ENCODE assay signal across 10 cellular contexts in genomic region chr2:239291505-239292350, GRCh38.
DNase-seq lines count a peak whose midpoint lies in the region; ATAC-seq and TF ChIP-seq lines count a peak whose summit lies in the region.
"Had no signal": no experiment of that assay in that cellular context is flagged by ENCODE, and none has a peak within 500 bp of the region (broad histone marks: within the 10 kb centered on the region; RNA-seq: fewer than 3 reads in every experiment).

No MANE protein-coding gene starts in this region.

- no TSS peak for BruUV-seq in Calu3 (replicated peaks; lab: Mats Ljungman, UMichigan)

- no peak overlapping the region for H3K4me3 ChIP-seq in cardiac muscle cell
- no peak overlapping the region for H3K4me3 ChIP-seq in osteoblast (ENCODE audit: insufficient read depth, low read length)

- H3K79me2 ChIP-seq in osteoblast (ENCODE audit: insufficient read depth, low read length), result peaks cover 11% of the 10 kb centered on the region

- H3K4me1 Mint-ChIP-seq in Calu3 (ENCODE audit: low read depth, unreplicated experiment), result peaks cover 30% of the 10 kb centered on the region

- H3K4me1 ChIP-seq in cardiac muscle cell (ENCODE audit: low read depth), result peaks cover 34% of the 10 kb centered on the region
- peaks cover 13% of the 10 kb centered on the region for H3K4me1 ChIP-seq in osteoblast (ENCODE audit: insufficient read depth, low read length)

- H4K20me1 ChIP-seq in osteoblast (ENCODE audit: insufficient read depth, low read length), result peaks cover 4% of the 10 kb centered on the region

- no peak overlapping the region for H3K27ac Mint-ChIP-seq in Calu3 (ENCODE audit: unreplicated experiment)

- CTCF ChIA-PET in Calu3 (lab: Charles Lee), result interaction anchor here (1.2 kb wide), 1 partner anchor 11 kb away, joined by 3 read pairs; no protein-coding TSS in a partner anchor

- no peaks in the 10 kb centered on the region for H3K9me3 Mint-ChIP-seq in Calu3 (ENCODE audit: low read depth, unreplicated experiment)

- H3K9me3 ChIP-seq in cardiac muscle cell (ENCODE audit: low read depth), result no peaks in the 10 kb centered on the region
- H3K9me3 ChIP-seq in osteoblast (ENCODE audit: low read depth, low read length), result no peaks in the 10 kb centered on the region

- TF ChIP-seq CTCF in cardiac muscle cell (IDR thresholded peaks at IDR 0.05; ENCODE audit: low read depth, low read length) (no peak), osteoblast (IDR thresholded peaks at IDR 0.05; ENCODE audit: extremely low read depth, low read depth, low read length) (no peak), Calu3 (IDR thresholded peaks at IDR 0.05; ENCODE audit: unreplicated experiment) (no peak)

- no peak overlapping the region for H2AFZ ChIP-seq in osteoblast (ENCODE audit: low read length)

- no peaks in the 10 kb centered on the region for H3K27me3 Mint-ChIP-seq in Calu3 (ENCODE audit: unreplicated experiment)

- H3K36me3 ChIP-seq in cardiac muscle cell, result no peaks in the 10 kb centered on the region
- no peaks in the 10 kb centered on the region for H3K36me3 ChIP-seq in osteoblast (ENCODE audit: insufficient read depth, low read length)

- no peaks in the 10 kb centered on the region for H3K36me3 Mint-ChIP-seq in Calu3 (ENCODE audit: insufficient read depth, unreplicated experiment)

- H3K4me3 Mint-ChIP-seq in Calu3 (ENCODE audit: low read depth, unreplicated experiment), result no peak overlapping the region

- DNase-seq in COLO668 (lab: John Stamatoyannopoulos, UW; ENCODE audit: unreplicated experiment) (peak; percentile 93), NCI-H510A (lab: John Stamatoyannopoulos, UW) (peak; percentile 54), cardiac muscle cell (ENCODE audit: low read depth in 1 of 2, low spot score in 1 of 2) (no peak), osteoblast (ENCODE audit: insufficient read length, low spot score, missing footprints) (peak; percentile 69), occipital lobe (lab: John Stamatoyannopoulos, UW) (no peak), Calu3 (no peak)
- DNase-seq: activated CD4-positive, alpha-beta T cell treated with anti-CD3 and anti-CD28 coated beads, Interleukin-2, amount 50 U/mL, for 1 hour; NCI-H2227 treated with DMSO at 0.1 percent for 48 hours had no signal

- ATAC-seq in HG02588 (IDR thresholded peaks at IDR 0.05; ENCODE audit: unreplicated experiment) (no peak), GM18870 (IDR thresholded peaks at IDR 0.05; ENCODE audit: unreplicated experiment) (no peak)

- H3K27me3 ChIP-seq in cardiac muscle cell (no peaks in the 10 kb centered on the region), osteoblast (ENCODE audit: insufficient read depth, low read length) (no peaks in the 10 kb centered on the region)

- intact Hi-C loops in Calu3 (cut with micrococcal nuclease; ENCODE audit: unreplicated experiment), result no loop called here

- peak overlapping the region; percentile 15 for H3K27ac ChIP-seq in cardiac muscle cell
- H3K27ac ChIP-seq in osteoblast (ENCODE audit: low read depth, low read length), result peak overlapping the region; percentile 24

- H3K4me2 ChIP-seq in osteoblast (ENCODE audit: insufficient read depth, low read length), result no peak overlapping the region

Comparison
In these comparisons a context has a peak if more than half of its experiments do, and no peak if none do; other contexts are left out.
1. DNase-seq: peak in COLO668 (single experiment), NCI-H510A (single experiment) and osteoblast (single experiment); none in cardiac muscle cell (0 of 2), occipital lobe (single experiment) and Calu3 (single experiment).